1 cellular context compared by ENCODE assay signal in the genomic region with DNA sequence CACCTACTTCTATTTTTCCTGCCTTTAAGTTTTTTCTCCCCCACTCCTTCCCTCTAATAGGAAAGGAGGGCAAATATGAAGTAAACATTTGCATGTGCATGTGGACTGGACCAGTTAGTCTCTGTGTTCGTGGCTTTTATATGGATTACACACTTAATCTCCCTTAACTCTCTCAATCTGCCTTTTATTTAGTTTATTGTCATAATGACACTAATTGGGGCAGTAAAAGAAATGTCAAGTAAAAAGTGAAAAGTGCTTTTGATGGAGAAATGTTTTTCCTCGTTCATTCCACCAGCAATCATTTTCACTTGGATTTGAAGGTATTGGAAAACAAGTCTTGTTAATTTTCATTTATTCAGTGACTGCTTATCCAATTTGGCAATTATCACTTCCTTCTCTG.
TF ChIP-seq lines count a peak whose summit lies in the region.

No MANE protein-coding gene starts in this region.

TF ChIP-seq in endothelial cell of umbilical vein, 7 proteins besides CTCF, POLR2A, EP300 and RAD21:
- TF ChIP-seq EZH2 (IDR thresholded peaks at IDR 0.05; ENCODE audit: borderline replicate concordance, low read depth, low read length, severe bottlenecking) (no peak), MYC (IDR thresholded peaks at IDR 0.05; ENCODE audit: low read depth, low read length) (no peak), JUN (IDR thresholded peaks at IDR 0.05; ENCODE audit: borderline replicate concordance, insufficient read depth, insufficient read length, low read depth) (no peak), POLR2AphosphoS5 (IDR thresholded peaks at IDR 0.05; ENCODE audit: insufficient read depth, low read depth, low read length) (no peak), GATA2 (IDR thresholded peaks at IDR 0.05; ENCODE audit: insufficient read depth, insufficient read length, low read depth, low read length) (no peak), FOS (IDR thresholded peaks at IDR 0.05; ENCODE audit: borderline replicate concordance, insufficient read depth, low read length) (no peak)
- TF ChIP-seq, protein P1, sequence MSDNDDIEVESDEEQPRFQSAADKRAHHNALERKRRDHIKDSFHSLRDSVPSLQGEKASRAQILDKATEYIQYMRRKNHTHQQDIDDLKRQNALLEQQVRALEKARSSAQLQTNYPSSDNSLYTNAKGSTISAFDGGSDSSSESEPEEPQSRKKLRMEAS (IDR thresholded peaks at IDR 0.05; ENCODE audit: insufficient read depth, insufficient read length), result no peak
